Comparison of ENCODE assay signal across 19 cellular contexts in the genomic region with DNA sequence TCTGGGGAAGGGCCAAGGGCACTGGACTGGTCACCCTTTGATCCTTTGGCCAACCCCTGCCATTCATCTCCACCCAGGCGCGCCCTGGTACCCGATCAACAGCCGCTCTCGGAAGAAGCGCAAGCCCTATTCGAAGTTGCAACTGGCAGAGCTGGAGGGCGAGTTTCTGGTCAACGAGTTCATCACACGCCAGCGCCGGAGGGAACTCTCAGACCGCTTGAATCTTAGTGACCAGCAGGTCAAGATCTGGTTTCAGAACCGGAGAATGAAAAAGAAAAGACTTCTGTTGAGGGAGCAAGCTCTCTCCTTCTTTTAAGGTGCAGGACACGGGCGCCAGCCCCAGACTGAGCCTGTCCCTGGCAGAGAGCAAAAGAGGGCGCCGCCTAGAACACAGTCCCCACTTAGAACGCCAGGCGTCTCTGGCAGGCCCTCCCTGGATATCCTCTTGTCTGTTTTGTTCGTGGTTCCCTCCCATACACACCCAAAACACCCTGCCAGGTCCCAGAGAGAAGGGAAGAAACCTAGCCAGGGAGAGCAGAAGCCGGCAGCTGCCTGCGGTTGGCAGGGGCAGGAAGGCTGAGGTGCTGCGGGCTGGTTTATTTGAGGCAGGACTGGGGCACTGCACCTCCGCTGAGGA. TPM values are rescaled to one million over a fixed set of nuclear protein-coding genes. Genes with fewer than 3 reads are reported as not detected.
DNase-seq lines count a peak whose midpoint lies in the region; ATAC-seq and TF ChIP-seq lines count a peak whose summit lies in the region.
"Had no signal": no experiment of that assay in that cellular context is flagged by ENCODE, and none has a peak within 500 bp of the region (broad histone marks: within the 10 kb centered on the region; RNA-seq: fewer than 3 reads in every experiment).

No MANE protein-coding gene starts in this region.

- H3K36me3 ChIP-seq in SK-N-SH (replicated peaks in 1 of 2; ENCODE audit: control insufficient read depth in 1 of 2, insufficient read depth in 2 of 2, low read length in 1 of 2) = no peaks in the 10 kb centered on the region
- H3K36me3 ChIP-seq: tibial artery had no signal

- CTCF ChIA-PET in SK-N-SH (lab: Yijun Ruan, JAX) (interaction anchor here (1.0 to 1.3 kb wide), 2 partner anchors 29 to 210 kb away, joined by 3 read pairs; partner anchors contain the start of gene HOXC10), T-cell (lab: Charles Lee) (no interaction called here)

- no peak for TF ChIP-seq CTCF in SK-N-SH (IDR thresholded peaks at IDR 0.05)
- TF ChIP-seq CTCF in GM12875 (IDR thresholded peaks at IDR 0.05; ENCODE audit: borderline replicate concordance, insufficient read depth, low read depth, low read length) = peak; percentile 14; the same call in 1 of the 2 replicates
- no peak for TF ChIP-seq CTCF in GM13976 (IDR thresholded peaks at IDR 0.05; ENCODE audit: borderline replicate concordance, control extremely low read depth, extremely low read depth, insufficient read depth, missing control alignments)

- H3K4me3 ChIP-seq in SK-N-SH (ENCODE audit: low read depth in 2 of 2, low read length in 1 of 2) = no peak overlapping the region
- H3K4me3 ChIP-seq in GM12875 (ENCODE audit: low read depth, low read length) = no peak overlapping the region
- H3K4me3 ChIP-seq: PC-9 had no signal

- no peak overlapping the region for H3K9ac ChIP-seq in SK-N-SH

- no peak overlapping the region for H2AFZ ChIP-seq in SK-N-SH (ENCODE audit: low read depth)
- H2AFZ ChIP-seq: PC-9 had no signal

- POLR2A ChIA-PET in SK-N-SH (lab: Yijun Ruan, JAX) = no interaction called here
- POLR2A ChIA-PET in T-cell (lab: Charles Lee) = no interaction called here

- H3K4me3 Mint-ChIP-seq in T-cell = peak overlapping the region in 1 of 3 donors; percentile 53

- no peaks in the 10 kb centered on the region for H3K9me2 ChIP-seq in SK-N-SH

- in situ Hi-C loops in GM13976 (cut with MboI; ENCODE audit: low sequenced_read_pairs, unreplicated experiment) = no loop called here

- H3K27ac Mint-ChIP-seq in T-cell = peak overlapping the region in 1 of 2 donors; percentile 74

- no peak for DNase-seq in SK-N-SH
- DNase-seq in T-cell = peak in 1 of 34 experiments; percentile 19
- peak; percentile 32 for DNase-seq in left kidney (ENCODE audit: low read depth, low spot score)
- no peak for DNase-seq in GM13976 (ENCODE audit: low spot score)
- no peak for DNase-seq in NCI-H510A treated with DMSO at 0.1 percent for 48 hours (lab: John Stamatoyannopoulos, UW)
- DNase-seq: COR-L47, NCI-H1105 treated with DMSO at 0.1 percent for 48 hours, PC-9 had no signal

- H3K27ac ChIP-seq in SK-N-SH (ENCODE audit: low read depth in 2 of 2, low read length in 1 of 2) = no peak overlapping the region
- H3K27ac ChIP-seq: PC-9, tibial artery had no signal

- H3K4me1 Mint-ChIP-seq in T-cell = peaks cover 27 to 33% (median 28%) of the 10 kb centered on the region in 3 donors

- peaks cover 74 to 84% of the 10 kb centered on the region in 2 donors for H3K27me3 Mint-ChIP-seq in T-cell

- 12% methylated on average over 22 of the region's 25 CpGs for WGBS in SK-N-SH (ENCODE audit: low lambda C conversion rate)

- no peaks in the 10 kb centered on the region for H3K36me3 Mint-ChIP-seq in T-cell

- no peak for TF ChIP-seq RAD21 in SK-N-SH (IDR thresholded peaks at IDR 0.05; ENCODE audit: low read length)

- H3K4me1 ChIP-seq in SK-N-SH (ENCODE audit: control insufficient read depth in 1 of 2, insufficient read depth in 2 of 2, low read depth in 1 of 2, low read length in 1 of 2) = no peaks in the 10 kb centered on the region; a peak in 1 of 4 replicates

- peaks cover 98% of the 10 kb centered on the region for H3K27me3 ChIP-seq in SK-N-SH (ENCODE audit: insufficient read depth)

- H3K9me3 Mint-ChIP-seq in T-cell = peaks cover 0 to 4% (median 0%) of the 10 kb centered on the region in 3 donors

- H3F3A ChIP-seq in SK-N-SH (replicated peaks; ENCODE audit: insufficient read depth) = no peaks in the 10 kb centered on the region

- TF ChIP-seq EP300 in SK-N-SH (IDR thresholded peaks at IDR 0.05; ENCODE audit: borderline replicate concordance in 1 of 2, low read depth in 1 of 2, low read length in 1 of 2) = no peak

- no peaks in the 10 kb centered on the region for H3K9me3 ChIP-seq in SK-N-SH
- H3K9me3 ChIP-seq: tibial artery had no signal

- H3K4me2 ChIP-seq in SK-N-SH = no peak overlapping the region
- H3K4me2 ChIP-seq: PC-9 had no signal

- H4K20me1 ChIP-seq in SK-N-SH (ENCODE audit: insufficient read depth) = peaks cover 13% of the 10 kb centered on the region; the same call in 1 of the 2 replicates

- ATAC-seq in SK-N-SH treated with all-trans-retinoic acid at 6 μM for 48 hours (peak; percentile 26; the same call in 2 of the 3 replicates), T-cell (replicated peaks in 1 of 4) (peak in 3 of 4 experiments; percentile 24 to 63 (median 34)), HG02970 (IDR thresholded peaks at IDR 0.05; ENCODE audit: low FRiP score, unreplicated experiment) (no peak)
- ATAC-seq: HCT116 had no signal

- H3K79me2 ChIP-seq in SK-N-SH (ENCODE audit: insufficient read depth) = no peaks in the 10 kb centered on the region

TF ChIP-seq in SK-N-SH treated with all-trans-retinoic acid at 6 μM for 48 hours, 23 proteins besides CTCF, POLR2A, EP300 and RAD21 (continues in another document):
- no peak for TF ChIP-seq ZNF8 (CRISPR knock-in tag; IDR thresholded peaks at IDR 0.05)
- TF ChIP-seq RARB (CRISPR knock-in tag; IDR thresholded peaks at IDR 0.05) = no peak
- TF ChIP-seq, protein P1, sequence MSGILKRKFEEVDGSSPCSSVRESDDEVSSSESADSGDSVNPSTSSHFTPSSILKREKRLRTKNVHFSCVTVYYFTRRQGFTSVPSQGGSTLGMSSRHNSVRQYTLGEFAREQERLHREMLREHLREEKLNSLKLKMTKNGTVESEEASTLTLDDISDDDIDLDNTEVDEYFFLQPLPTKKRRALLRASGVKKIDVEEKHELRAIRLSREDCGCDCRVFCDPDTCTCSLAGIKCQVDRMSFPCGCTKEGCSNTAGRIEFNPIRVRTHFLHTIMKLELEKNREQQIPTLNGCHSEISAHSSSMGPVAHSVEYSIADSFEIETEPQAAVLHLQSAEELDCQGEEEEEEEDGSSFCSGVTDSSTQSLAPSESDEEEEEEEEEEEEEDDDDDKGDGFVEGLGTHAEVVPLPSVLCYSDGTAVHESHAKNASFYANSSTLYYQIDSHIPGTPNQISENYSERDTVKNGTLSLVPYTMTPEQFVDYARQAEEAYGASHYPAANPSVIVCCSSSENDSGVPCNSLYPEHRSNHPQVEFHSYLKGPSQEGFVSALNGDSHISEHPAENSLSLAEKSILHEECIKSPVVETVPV (CRISPR knock-in tag; IDR thresholded peaks at IDR 0.05) = no peak
- TF ChIP-seq ZFP30 (CRISPR knock-in tag; IDR thresholded peaks at IDR 0.05) = no peak
- TF ChIP-seq GLIS3 (CRISPR knock-in tag; IDR thresholded peaks at IDR 0.05) = no peak
- TF ChIP-seq BACH2 (CRISPR knock-in tag; IDR thresholded peaks at IDR 0.05; ENCODE audit: borderline replicate concordance) = no peak

TF ChIP-seq in SK-N-SH, 30 proteins besides CTCF, POLR2A, EP300 and RAD21:
- TF ChIP-seq, protein P2, sequence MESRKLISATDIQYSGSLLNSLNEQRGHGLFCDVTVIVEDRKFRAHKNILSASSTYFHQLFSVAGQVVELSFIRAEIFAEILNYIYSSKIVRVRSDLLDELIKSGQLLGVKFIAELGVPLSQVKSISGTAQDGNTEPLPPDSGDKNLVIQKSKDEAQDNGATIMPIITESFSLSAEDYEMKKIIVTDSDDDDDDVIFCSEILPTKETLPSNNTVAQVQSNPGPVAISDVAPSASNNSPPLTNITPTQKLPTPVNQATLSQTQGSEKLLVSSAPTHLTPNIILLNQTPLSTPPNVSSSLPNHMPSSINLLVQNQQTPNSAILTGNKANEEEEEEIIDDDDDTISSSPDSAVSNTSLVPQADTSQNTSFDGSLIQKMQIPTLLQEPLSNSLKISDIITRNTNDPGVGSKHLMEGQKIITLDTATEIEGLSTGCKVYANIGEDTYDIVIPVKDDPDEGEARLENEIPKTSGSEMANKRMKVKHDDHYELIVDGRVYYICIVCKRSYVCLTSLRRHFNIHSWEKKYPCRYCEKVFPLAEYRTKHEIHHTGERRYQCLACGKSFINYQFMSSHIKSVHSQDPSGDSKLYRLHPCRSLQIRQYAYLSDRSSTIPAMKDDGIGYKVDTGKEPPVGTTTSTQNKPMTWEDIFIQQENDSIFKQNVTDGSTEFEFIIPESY (IDR thresholded peaks at IDR 0.05; ENCODE audit: borderline replicate concordance, low read depth) = no peak

RNA-seq across cellular contexts. Expression of gene HOXC12, which starts 1.7 kb away (rescaled TPM):
- not detected in 2 replicates for polyA plus RNA-seq in SK-N-SH (2012; rRNA removed)
- not detected in 2 replicates for polyA plus RNA-seq in SK-N-SH (2012; cell fraction: cytosol; rRNA removed)
- polyA plus RNA-seq in SK-N-SH (2012; cell fraction: nucleus; rRNA removed) = not detected in 2 replicates
- not detected for total RNA-seq in T-cell
- total RNA-seq: A172; activated CD8-positive, alpha-beta memory T cell treated with anti-CD3 and anti-CD28 coated beads for 36 hours; chondrocyte; lung microvascular endothelial cell; omental fat pad had no signal

RNA-seq across cellular contexts. Expression of gene HOXC11, which starts 16.6 kb away (rescaled TPM):
- not detected in 2 replicates for polyA plus RNA-seq in SK-N-SH (2012; rRNA removed)
- not detected in 2 replicates for polyA plus RNA-seq in SK-N-SH (2012; cell fraction: cytosol; rRNA removed)
- polyA plus RNA-seq in SK-N-SH (2012; cell fraction: nucleus; rRNA removed) = not detected in 2 replicates
- total RNA-seq in T-cell = not detected
- total RNA-seq: activated CD8-positive, alpha-beta memory T cell treated with anti-CD3 and anti-CD28 coated beads for 36 hours; chondrocyte; HT-29; lung microvascular endothelial cell; omental fat pad had no signal

RNA-seq across cellular contexts. Expression of gene HOXC13, which starts 17.7 kb away (rescaled TPM):
- not detected in 2 replicates for polyA plus RNA-seq in SK-N-SH (2012; rRNA removed)
- not detected in 2 replicates for polyA plus RNA-seq in SK-N-SH (2012; cell fraction: cytosol; rRNA removed)
- polyA plus RNA-seq in SK-N-SH (2012; cell fraction: nucleus; rRNA removed) = not detected in 2 replicates
- under 1 TPM in 1 of 5 donors, not detected in 4; 0.12 TPM for total RNA-seq in T-cell
- total RNA-seq: activated CD8-positive, alpha-beta memory T cell treated with anti-CD3 and anti-CD28 coated beads for 36 hours; chondrocyte; lung microvascular endothelial cell; omental fat pad had no signal

RNA-seq across cellular contexts. Expression of gene HOTAIR, which starts 18.4 kb away (rescaled TPM):
- not detected in 2 replicates for polyA plus RNA-seq in SK-N-SH (2012; rRNA removed)
- polyA plus RNA-seq in SK-N-SH (2012; cell fraction: cytosol; rRNA removed) = 0.01 TPM in 2 replicates
- not detected in 2 replicates for polyA plus RNA-seq in SK-N-SH (2012; cell fraction: nucleus; rRNA removed)
- total RNA-seq in T-cell = not detected
- total RNA-seq: activated CD8-positive, alpha-beta memory T cell treated with anti-CD3 and anti-CD28 coated beads for 36 hours; chondrocyte; lung microvascular endothelial cell had no signal

RNA-seq across cellular contexts. Expression of gene HOXC10, which starts 28.6 kb away (rescaled TPM):
- 0.03 and 0.08 TPM in 2 replicates for polyA plus RNA-seq in SK-N-SH (2012; rRNA removed)
- polyA plus RNA-seq in SK-N-SH (2012; cell fraction: cytosol; rRNA removed) = 0.04 TPM in 2 replicates
- not detected in 2 replicates for polyA plus RNA-seq in SK-N-SH (2012; cell fraction: nucleus; rRNA removed)
- under 1 TPM in 1 of 5 donors, not detected in 4; 0.30 TPM for total RNA-seq in T-cell
- total RNA-seq: activated CD8-positive, alpha-beta memory T cell treated with anti-CD3 and anti-CD28 coated beads for 36 hours; chondrocyte; HT-29; lung microvascular endothelial cell; omental fat pad had no signal
